ENCODE assay signal across 1 cellular context in the genomic region with DNA sequence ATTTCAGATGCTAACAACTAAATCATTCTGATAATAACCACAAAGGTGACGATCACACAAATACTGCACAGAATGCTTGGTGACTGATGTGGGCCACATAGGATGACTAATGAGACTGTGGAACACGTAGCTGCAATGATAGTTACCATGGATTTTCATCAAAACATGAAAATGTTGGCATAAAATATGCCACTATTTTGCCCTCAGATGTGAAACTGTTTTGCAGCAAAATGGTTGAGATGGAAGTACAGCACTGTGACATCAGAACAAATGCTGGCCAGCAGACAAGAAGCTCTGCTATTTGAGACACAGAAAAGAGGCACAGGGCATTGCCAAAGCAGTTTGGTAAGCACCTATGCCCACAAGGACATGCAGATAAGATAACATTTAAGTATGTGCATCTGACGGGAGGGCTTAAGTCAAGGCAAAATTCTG.
TF ChIP-seq lines count a peak whose summit lies in the region.

No MANE protein-coding gene starts in this region.

TF ChIP-seq in GM12878, 131 proteins besides CTCF, POLR2A, EP300 and RAD21 (continued from another document):
- TF ChIP-seq, protein P1, sequence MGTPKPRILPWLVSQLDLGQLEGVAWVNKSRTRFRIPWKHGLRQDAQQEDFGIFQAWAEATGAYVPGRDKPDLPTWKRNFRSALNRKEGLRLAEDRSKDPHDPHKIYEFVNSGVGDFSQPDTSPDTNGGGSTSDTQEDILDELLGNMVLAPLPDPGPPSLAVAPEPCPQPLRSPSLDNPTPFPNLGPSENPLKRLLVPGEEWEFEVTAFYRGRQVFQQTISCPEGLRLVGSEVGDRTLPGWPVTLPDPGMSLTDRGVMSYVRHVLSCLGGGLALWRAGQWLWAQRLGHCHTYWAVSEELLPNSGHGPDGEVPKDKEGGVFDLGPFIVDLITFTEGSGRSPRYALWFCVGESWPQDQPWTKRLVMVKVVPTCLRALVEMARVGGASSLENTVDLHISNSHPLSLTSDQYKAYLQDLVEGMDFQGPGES (IDR thresholded peaks at IDR 0.05) = no peak
- TF ChIP-seq RBBP5 (conservative IDR thresholded peaks at IDR 0.05) = no peak
- peak; percentile 59; the same call in 1 of the 2 replicates for TF ChIP-seq RUNX3 (IDR thresholded peaks at IDR 0.05; ENCODE audit: low read length)
TF ChIP-seq in GM12878: peak in this region for 2.
